1 cellular context compared by ENCODE assay signal in genomic region chr12:112705037-112705632, GRCh38.
TF ChIP-seq lines count a peak whose summit lies in the region.

No MANE protein-coding gene starts in this region.

TF ChIP-seq in H1, 55 proteins besides CTCF, POLR2A, EP300 and RAD21 (continued from another document):
- no peak for TF ChIP-seq NANOG (IDR thresholded peaks at IDR 0.05; ENCODE audit: insufficient read depth, low read depth, low read length, poor library complexity, severe bottlenecking)
- no peak for TF ChIP-seq CHD1 (IDR thresholded peaks at IDR 0.05; ENCODE audit: low read depth, low read length)
- no peak for TF ChIP-seq SUZ12 (IDR thresholded peaks at IDR 0.05; ENCODE audit: low read length)
- TF ChIP-seq RFX5 (IDR thresholded peaks at IDR 0.05; ENCODE audit: borderline replicate concordance, low read depth, low read length): no peak
- TF ChIP-seq SIN3A (conservative IDR thresholded peaks at IDR 0.05 in 1 of 2, IDR thresholded peaks at IDR 0.05 in 1 of 2; ENCODE audit: low read depth in 1 of 2, low read length in 2 of 2): no peak
- peak; percentile 62 for TF ChIP-seq CREB1 (IDR thresholded peaks at IDR 0.05)
- TF ChIP-seq YY1 (IDR thresholded peaks at IDR 0.05; ENCODE audit: low read depth, low read length): no peak
- no peak for TF ChIP-seq CHD2 (IDR thresholded peaks at IDR 0.05; ENCODE audit: low read length)
- TF ChIP-seq RBBP5 (IDR thresholded peaks at IDR 0.05; ENCODE audit: borderline replicate concordance, low read depth, low read length): no peak
- TF ChIP-seq, protein P1, sequence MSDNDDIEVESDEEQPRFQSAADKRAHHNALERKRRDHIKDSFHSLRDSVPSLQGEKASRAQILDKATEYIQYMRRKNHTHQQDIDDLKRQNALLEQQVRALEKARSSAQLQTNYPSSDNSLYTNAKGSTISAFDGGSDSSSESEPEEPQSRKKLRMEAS (IDR thresholded peaks at IDR 0.05): no peak
- TF ChIP-seq POLR2AphosphoS5 (IDR thresholded peaks at IDR 0.05; ENCODE audit: low read depth, low read length): peak; percentile 43; the same call in 1 of the 2 replicates
- peak; percentile 55; the same call in 1 of the 2 replicates for TF ChIP-seq TAF1 (IDR thresholded peaks at IDR 0.05; ENCODE audit: low read depth, low read length)
- TF ChIP-seq POU5F1 (IDR thresholded peaks at IDR 0.05; ENCODE audit: low read depth, low read length): no peak
- TF ChIP-seq SIX5 (IDR thresholded peaks at IDR 0.05; ENCODE audit: low read depth, low read length): peak; percentile 72
- TF ChIP-seq SP4 (IDR thresholded peaks at IDR 0.05; ENCODE audit: low read length): no peak
